In the genomic region with DNA sequence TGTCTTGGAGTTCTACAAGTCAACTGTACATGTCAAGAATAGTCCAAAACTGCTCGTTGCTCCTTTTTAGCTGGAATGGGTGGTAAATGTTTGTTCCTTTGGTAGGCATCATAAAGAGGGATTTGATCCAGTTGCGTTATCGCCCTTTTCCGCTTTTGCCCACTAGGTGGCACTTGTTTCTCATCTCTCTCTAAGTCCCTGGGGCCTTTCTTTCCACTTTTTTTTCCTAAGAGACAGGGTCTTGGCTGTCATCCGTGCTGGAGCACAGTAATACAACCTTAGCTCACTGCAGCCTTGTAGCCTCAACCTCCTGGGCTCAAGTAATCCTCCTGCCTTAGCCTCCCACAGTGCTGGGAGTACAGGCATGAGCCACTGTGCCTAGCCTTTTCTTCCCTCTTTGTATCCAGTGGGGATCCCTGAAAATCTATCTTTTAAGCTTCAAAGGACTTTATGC, we compare ENCODE assay signal across 8 cellular contexts. TPM values are rescaled to one million over a fixed set of nuclear protein-coding genes. Genes with fewer than 3 reads are reported as not detected.
A peak's percentile ranks its signal among the peaks of the same experiment; 100 is the strongest.
DNase-seq lines count a peak whose midpoint lies in the region; ATAC-seq and TF ChIP-seq lines count a peak whose summit lies in the region.

No MANE protein-coding gene starts in this region.

- peak; percentile 83 to 87 for TF ChIP-seq CTCF in brain (conservative IDR thresholded peaks at IDR 0.05)

- no peaks in the 10 kb centered on the region for H3K27me3 Mint-ChIP-seq in brain

- peak; percentile 16 to 29 (median 22) for DNase-seq in activated CD4-positive, CD25-positive, alpha-beta regulatory T cell (lab: John Stamatoyannopoulos, UW)
- DNase-seq in NCI-H2081 (lab: John Stamatoyannopoulos, UW) (peak; percentile 65 to 70), T1000 (lab: John Stamatoyannopoulos, UW) (peak; percentile 56), iPS-NIHi11 (ENCODE audit: low spot score) (peak; percentile 79)
- peak; percentile 71 for DNase-seq in stimulated activated CD4-positive, alpha-beta T cell treated with anti-CD3 and anti-CD28 coated beads, Interleukin-15, amount 100 ng/mL, for 24 hours

- H3K36me3 Mint-ChIP-seq in brain = peaks cover 59% of the 10 kb centered on the region

- H3K27ac Mint-ChIP-seq in brain = peak overlapping the region; percentile 33 to 83 (median 53)

- H3K4me1 Mint-ChIP-seq in brain = peaks cover 20% of the 10 kb centered on the region

- peak overlapping the region in 1 of 5 experiments; percentile 4 for H3K4me3 Mint-ChIP-seq in brain

- no peak for ATAC-seq in activated CD4-positive, CD25-positive, alpha-beta regulatory T cell treated with anti-CD3 and anti-CD28 coated beads, Interleukin-2, amount 50 U/mL, for 24 hours
- no peak for ATAC-seq in GM18511 (IDR thresholded peaks at IDR 0.05; ENCODE audit: unreplicated experiment)

- H3K9me3 Mint-ChIP-seq in brain = no peaks in the 10 kb centered on the region

RNA-seq across cellular contexts. Expression of gene GTPBP2, which starts 20.7 kb away (rescaled TPM):
- 57.8 TPM for polyA plus RNA-seq in brain (ENCODE audit: insufficient read depth, low read depth, low replicate concordance)

RNA-seq across cellular contexts. Expression of gene MAD2L1BP, which starts 27.3 kb away (rescaled TPM):
- polyA plus RNA-seq in brain (ENCODE audit: insufficient read depth, low read depth, low replicate concordance) = 32.9 TPM

RNA-seq across cellular contexts. Expression of gene POLH, which starts 32.4 kb away (rescaled TPM):
- polyA plus RNA-seq in brain (ENCODE audit: insufficient read depth, low read depth, low replicate concordance) = 14.0 TPM

RNA-seq across cellular contexts. Expression of gene XPO5, which starts 32.5 kb away (rescaled TPM):
- 54.6 TPM for polyA plus RNA-seq in brain (ENCODE audit: insufficient read depth, low read depth, low replicate concordance)

RNA-seq across cellular contexts. Expression of gene RSPH9, which starts 36.5 kb away (rescaled TPM):
- polyA plus RNA-seq in brain (ENCODE audit: insufficient read depth, low read depth, low replicate concordance) = 4.1 TPM

Comparison
In these comparisons a context has a peak if more than half of its experiments do, and no peak if none do; other contexts are left out.
1. DNase-seq: peak in every context shown above with its lines; median percentile 79 in iPS-NIHi11; 71 in stimulated activated CD4-positive, alpha-beta T cell treated with anti-CD3 and anti-CD28 coated beads, Interleukin-15, amount 100 ng/mL, for 24 hours; 68 in NCI-H2081; 56 in T1000; 22 in activated CD4-positive, CD25-positive, alpha-beta regulatory T cell.